Comparison of ENCODE assay signal across 1 cellular context in genomic region chr22:42419328-42419881, GRCh38.
A peak's percentile ranks its signal among the peaks of the same experiment; 100 is the strongest.
TF ChIP-seq lines count a peak whose summit lies in the region.

No MANE protein-coding gene starts in this region.

TF ChIP-seq in GM12878, 131 proteins besides CTCF, POLR2A, EP300 and RAD21 (continued from another document):
- TF ChIP-seq PRDM15 (CRISPR knock-in tag; IDR thresholded peaks at IDR 0.05) = no peak
- no peak for TF ChIP-seq STAT3 (IDR thresholded peaks at IDR 0.05; ENCODE audit: low read depth, low read length)
- no peak for TF ChIP-seq NFIC (IDR thresholded peaks at IDR 0.05; ENCODE audit: low read depth, low read length)
- TF ChIP-seq, protein P1, sequence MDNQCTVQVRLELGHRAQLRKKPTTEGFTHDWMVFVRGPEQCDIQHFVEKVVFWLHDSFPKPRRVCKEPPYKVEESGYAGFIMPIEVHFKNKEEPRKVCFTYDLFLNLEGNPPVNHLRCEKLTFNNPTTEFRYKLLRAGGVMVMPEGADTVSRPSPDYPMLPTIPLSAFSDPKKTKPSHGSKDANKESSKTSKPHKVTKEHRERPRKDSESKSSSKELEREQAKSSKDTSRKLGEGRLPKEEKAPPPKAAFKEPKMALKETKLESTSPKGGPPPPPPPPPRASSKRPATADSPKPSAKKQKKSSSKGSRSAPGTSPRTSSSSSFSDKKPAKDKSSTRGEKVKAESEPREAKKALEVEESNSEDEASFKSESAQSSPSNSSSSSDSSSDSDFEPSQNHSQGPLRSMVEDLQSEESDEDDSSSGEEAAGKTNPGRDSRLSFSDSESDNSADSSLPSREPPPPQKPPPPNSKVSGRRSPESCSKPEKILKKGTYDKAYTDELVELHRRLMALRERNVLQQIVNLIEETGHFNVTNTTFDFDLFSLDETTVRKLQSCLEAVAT (IDR thresholded peaks at IDR 0.05) = peak; percentile 68; the same call in 1 of the 2 replicates
- no peak for TF ChIP-seq PBX3 (IDR thresholded peaks at IDR 0.05; ENCODE audit: insufficient replicate concordance, low read depth, low read length)
- no peak for TF ChIP-seq NFXL1 (IDR thresholded peaks at IDR 0.05; ENCODE audit: borderline replicate concordance)
- TF ChIP-seq EZH2 (IDR thresholded peaks at IDR 0.05; ENCODE audit: borderline replicate concordance, control insufficient read depth, low read depth, low read length) = no peak
TF ChIP-seq in GM12878: peak in this region for 37.
